Comparison of ENCODE assay signal across 8 cellular contexts in the genomic region with DNA sequence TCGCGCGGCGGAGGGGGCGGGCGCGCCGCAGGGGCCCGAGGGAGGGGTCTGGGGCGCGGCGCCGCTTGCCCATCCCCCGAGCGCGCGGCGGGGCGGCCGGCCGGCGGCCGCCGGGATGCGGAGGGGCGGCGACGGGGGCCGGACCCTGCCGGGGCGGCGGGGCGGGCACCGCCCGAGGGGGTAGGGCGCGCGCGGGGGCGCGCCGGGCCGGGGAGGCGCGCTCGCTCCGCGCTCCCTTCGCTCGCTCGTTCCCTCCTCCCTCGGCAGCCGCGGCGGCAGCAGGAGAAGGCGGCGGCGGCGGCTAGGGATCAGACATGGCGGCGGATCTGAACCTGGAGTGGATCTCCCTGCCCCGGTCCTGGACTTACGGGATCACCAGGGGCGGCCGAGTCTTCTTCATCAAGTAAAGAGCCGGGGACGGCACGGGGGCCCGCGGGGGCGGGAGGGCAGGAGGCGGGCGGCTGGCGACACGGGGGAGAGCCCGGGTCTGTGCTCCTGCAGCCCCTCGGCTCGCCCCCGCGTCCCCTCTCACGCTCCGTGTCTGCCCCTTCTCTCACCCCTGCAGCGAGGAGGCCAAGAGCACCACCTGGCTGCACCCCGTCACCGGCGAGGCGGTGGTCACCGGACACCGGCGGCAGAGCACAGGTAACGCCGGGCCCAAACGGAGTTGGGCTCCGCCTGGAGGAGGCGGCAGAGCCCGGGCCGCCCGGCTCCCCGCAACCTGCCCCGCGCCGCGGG. TPM values are rescaled to one million over a fixed set of nuclear protein-coding genes. Genes with fewer than 3 reads are reported as not detected.
DNase-seq lines count a peak whose midpoint lies in the region; ATAC-seq and TF ChIP-seq lines count a peak whose summit lies in the region.

A gene with protein sequence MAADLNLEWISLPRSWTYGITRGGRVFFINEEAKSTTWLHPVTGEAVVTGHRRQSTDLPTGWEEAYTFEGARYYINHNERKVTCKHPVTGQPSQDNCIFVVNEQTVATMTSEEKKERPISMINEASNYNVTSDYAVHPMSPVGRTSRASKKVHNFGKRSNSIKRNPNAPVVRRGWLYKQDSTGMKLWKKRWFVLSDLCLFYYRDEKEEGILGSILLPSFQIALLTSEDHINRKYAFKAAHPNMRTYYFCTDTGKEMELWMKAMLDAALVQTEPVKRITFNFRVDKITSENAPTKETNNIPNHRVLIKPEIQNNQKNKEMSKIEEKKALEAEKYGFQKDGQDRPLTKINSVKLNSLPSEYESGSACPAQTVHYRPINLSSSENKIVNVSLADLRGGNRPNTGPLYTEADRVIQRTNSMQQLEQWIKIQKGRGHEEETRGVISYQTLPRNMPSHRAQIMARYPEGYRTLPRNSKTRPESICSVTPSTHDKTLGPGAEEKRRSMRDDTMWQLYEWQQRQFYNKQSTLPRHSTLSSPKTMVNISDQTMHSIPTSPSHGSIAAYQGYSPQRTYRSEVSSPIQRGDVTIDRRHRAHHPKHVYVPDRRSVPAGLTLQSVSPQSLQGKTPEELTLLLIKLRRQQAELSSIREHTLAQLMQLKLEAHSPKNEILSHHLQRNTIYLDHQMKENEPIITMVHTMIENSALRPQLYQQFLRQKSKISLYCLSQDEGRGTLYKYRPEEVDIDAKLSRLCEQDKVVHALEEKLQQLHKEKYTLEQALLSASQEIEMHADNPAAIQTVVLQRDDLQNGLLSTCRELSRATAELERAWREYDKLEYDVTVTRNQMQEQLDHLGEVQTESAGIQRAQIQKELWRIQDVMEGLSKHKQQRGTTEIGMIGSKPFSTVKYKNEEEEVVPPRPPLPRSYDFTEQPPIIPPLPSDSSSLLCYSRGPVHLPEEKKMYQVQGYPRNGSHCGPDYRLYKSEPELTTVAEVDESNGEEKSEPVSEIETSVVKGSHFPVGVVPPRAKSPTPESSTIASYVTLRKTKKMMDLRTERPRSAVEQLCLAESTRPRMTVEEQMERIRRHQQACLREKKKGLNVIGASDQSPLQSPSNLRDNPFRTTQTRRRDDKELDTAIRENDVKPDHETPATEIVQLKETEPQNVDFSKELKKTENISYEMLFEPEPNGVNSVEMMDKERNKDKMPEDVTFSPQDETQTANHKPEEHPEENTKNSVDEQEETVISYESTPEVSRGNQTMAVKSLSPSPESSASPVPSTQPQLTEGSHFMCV (plus strand): TSS at position 248 of the 738 bp plus-strand sequence. CDS start 67 bp downstream, at position 315.

- H3K36me3 ChIP-seq in DOHH2 (ENCODE audit: control insufficient read depth, low read length) = peaks cover 5% of the 10 kb centered on the region
- H3K36me3 ChIP-seq in NT2/D1 (ENCODE audit: insufficient read depth, insufficient read length, low read length) = peaks cover 19% of the 10 kb centered on the region
- no peaks in the 10 kb centered on the region for H3K36me3 ChIP-seq in thoracic aorta

- H3K79me2 ChIP-seq in DOHH2 (ENCODE audit: control insufficient read depth, low read length) = peaks cover 26% of the 10 kb centered on the region

- peak within 1 kb of the TSS; percentile 97 for H3K9ac ChIP-seq in NT2/D1 (ENCODE audit: insufficient read length, low read depth)

- H3K4me3 ChIP-seq in DOHH2 (ENCODE audit: low read length) (peak within 1 kb of the TSS; percentile 93), NT2/D1 (ENCODE audit: insufficient read length, low read depth) (peak within 1 kb of the TSS; percentile 96), foreskin fibroblast (ENCODE audit: low read depth in 1 of 2, low read length in 2 of 2) (peak within 1 kb of the TSS; percentile 84 to 97), thoracic aorta (peak within 1 kb of the TSS; percentile 84)

- H3K27me3 Mint-ChIP-seq in natural killer cell (ENCODE audit: low read depth in 2 of 2) = peaks cover 0 to 7% of the 10 kb centered on the region in 2 donors

- intact Hi-C loops in natural killer cell (cut with micrococcal nuclease) = no loop called here

- H3F3A ChIP-seq in DOHH2 (ENCODE audit: control insufficient read depth, insufficient read depth) = peaks cover 13% of the 10 kb centered on the region

- H3K27me3 ChIP-seq in DOHH2 (ENCODE audit: control insufficient read depth, low read length) (no peaks in the 10 kb centered on the region), NT2/D1 (ENCODE audit: insufficient read depth, insufficient read length) (no peaks in the 10 kb centered on the region), thoracic aorta (replicated peaks; ENCODE audit: insufficient read depth) (no peaks in the 10 kb centered on the region)

- H3K27ac ChIP-seq in DOHH2 (ENCODE audit: low read depth, low read length) (peak within 1 kb of the TSS; percentile 37), thoracic aorta (peak within 1 kb of the TSS; percentile 84 to 85)

- H3K4me3 Mint-ChIP-seq in natural killer cell = peak within 1 kb of the TSS; percentile 96

- DNase-seq in NT2/D1 (ENCODE audit: low read depth, low spot score) (peak; percentile 85), foreskin fibroblast (peak; percentile 77 to 91), natural killer cell (peak; percentile 21), thoracic aorta (ENCODE audit: low spot score) (peak; percentile 16)
- DNase-seq in activated naive CD4-positive, alpha-beta T cell treated with Interleukin-2 at 50 U/mL for 16 hours = peak; percentile 41

- H3K4me1 Mint-ChIP-seq in natural killer cell = peaks cover 11 to 17% of the 10 kb centered on the region in 2 donors

- peak within 1 kb of the TSS; percentile 83 for H3K27ac Mint-ChIP-seq in natural killer cell

- H3K4me1 ChIP-seq in DOHH2 (ENCODE audit: control insufficient read depth, low read length) (peaks cover 10% of the 10 kb centered on the region; the same call in 1 of the 2 replicates), NT2/D1 (ENCODE audit: insufficient read depth, insufficient read length) (no peaks in the 10 kb centered on the region), thoracic aorta (ENCODE audit: control insufficient read depth in 1 of 2, low read depth in 2 of 2) (peaks cover 9 to 10% of the 10 kb centered on the region in 2 donors)

- H3K9me2 ChIP-seq in DOHH2 (replicated peaks; ENCODE audit: control insufficient read depth, low read length) = no peaks in the 10 kb centered on the region

- TF ChIP-seq CTCF in DOHH2 (IDR thresholded peaks at IDR 0.05; ENCODE audit: low read depth, low read length, poor library complexity, severe bottlenecking) (no peak), foreskin fibroblast (IDR thresholded peaks at IDR 0.05; ENCODE audit: low read depth, low read length) (no peak), natural killer cell (IDR thresholded peaks at IDR 0.05) (no peak), thoracic aorta (IDR thresholded peaks at IDR 0.05) (no peak)

- peaks cover 4 to 7% of the 10 kb centered on the region in 2 donors for H3K9me3 Mint-ChIP-seq in natural killer cell

- peak; percentile 54 for ATAC-seq in HG03354 (IDR thresholded peaks at IDR 0.05; ENCODE audit: poor library complexity, severe bottlenecking, unreplicated experiment)
- peak; percentile 68 to 77 (median 74) for ATAC-seq in natural killer cell
- ATAC-seq in thoracic aorta (ENCODE audit: insufficient number of reproducible peaks, low FRiP score, low read depth) = peak; percentile 62
- ATAC-seq in GM21619 (IDR thresholded peaks at IDR 0.05; ENCODE audit: unreplicated experiment) = no peak

- no peaks in the 10 kb centered on the region for H4K20me1 ChIP-seq in DOHH2 (ENCODE audit: control insufficient read depth, insufficient read depth, low read depth, low read length)

- H3K36me3 Mint-ChIP-seq in natural killer cell = no peaks in the 10 kb centered on the region

- H3K4me2 ChIP-seq in DOHH2 (ENCODE audit: low read length) = peak within 1 kb of the TSS; percentile 86

- H3K9me3 ChIP-seq in DOHH2 (ENCODE audit: control insufficient read depth, insufficient read depth, low read length) = peaks cover 18% of the 10 kb centered on the region
- peaks cover 27% of the 10 kb centered on the region for H3K9me3 ChIP-seq in NT2/D1 (ENCODE audit: insufficient read depth, low read length)
- H3K9me3 ChIP-seq in thoracic aorta = peaks cover 10% of the 10 kb centered on the region

RNA-seq across cellular contexts. Expression of the gene that starts here (rescaled TPM):
- total RNA-seq in natural killer cell = 10 to 100 TPM in 1 of 3 donors, 1 to 10 TPM in 2; 5.2 to 12.1 (median 7.0) TPM
- 10 to 100 TPM; 18.4 to 27.7 TPM for total RNA-seq in thoracic aorta

Comparison
In these comparisons a context has a peak if more than half of its experiments do, and no peak if none do; other contexts are left out.
1. DNase-seq: peak in every context shown above with its lines; median percentile 85 in NT2/D1; 84 in foreskin fibroblast; 41 in activated naive CD4-positive, alpha-beta T cell treated with Interleukin-2 at 50 U/mL for 16 hours; 21 in natural killer cell; 16 in thoracic aorta.